ENCODE assay signal across 1 cellular context in the genomic region with DNA sequence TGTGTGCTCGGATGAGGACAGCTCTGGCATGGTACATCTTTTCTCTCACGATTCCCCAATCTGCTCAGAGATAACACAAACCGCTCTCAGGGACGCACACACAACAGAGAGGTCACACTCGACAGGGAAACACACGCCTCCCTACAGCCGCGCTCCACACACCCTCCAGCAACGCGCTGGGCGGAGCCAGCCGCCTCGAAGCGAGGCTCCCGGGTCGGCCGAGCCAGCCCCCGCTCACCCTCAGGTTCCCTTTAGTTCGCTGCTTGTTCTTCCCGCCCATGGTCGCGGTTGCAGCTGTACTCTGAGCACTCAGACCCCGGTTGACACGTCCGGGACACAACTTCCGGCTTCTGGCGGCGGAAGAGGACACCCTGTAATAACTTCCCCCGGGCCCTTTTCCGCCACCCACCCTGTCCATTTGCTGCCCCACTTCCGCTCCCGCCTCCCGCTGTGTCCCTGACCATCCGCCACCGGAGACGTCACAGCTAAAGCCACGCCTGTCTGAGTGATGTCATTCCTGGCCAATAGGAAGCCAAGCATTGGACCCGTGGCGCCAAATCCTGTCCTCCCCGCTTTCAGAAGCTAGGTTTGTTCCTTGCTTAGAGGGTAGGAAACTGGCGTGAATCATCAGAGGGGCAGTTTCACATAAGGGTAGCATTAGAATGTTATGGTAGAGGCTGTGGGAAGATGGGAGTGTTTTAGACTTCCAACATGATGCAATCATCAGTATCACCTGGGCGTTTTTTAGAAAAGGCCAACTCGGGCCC.
TF ChIP-seq lines count a peak whose summit lies in the region.

A gene with protein sequence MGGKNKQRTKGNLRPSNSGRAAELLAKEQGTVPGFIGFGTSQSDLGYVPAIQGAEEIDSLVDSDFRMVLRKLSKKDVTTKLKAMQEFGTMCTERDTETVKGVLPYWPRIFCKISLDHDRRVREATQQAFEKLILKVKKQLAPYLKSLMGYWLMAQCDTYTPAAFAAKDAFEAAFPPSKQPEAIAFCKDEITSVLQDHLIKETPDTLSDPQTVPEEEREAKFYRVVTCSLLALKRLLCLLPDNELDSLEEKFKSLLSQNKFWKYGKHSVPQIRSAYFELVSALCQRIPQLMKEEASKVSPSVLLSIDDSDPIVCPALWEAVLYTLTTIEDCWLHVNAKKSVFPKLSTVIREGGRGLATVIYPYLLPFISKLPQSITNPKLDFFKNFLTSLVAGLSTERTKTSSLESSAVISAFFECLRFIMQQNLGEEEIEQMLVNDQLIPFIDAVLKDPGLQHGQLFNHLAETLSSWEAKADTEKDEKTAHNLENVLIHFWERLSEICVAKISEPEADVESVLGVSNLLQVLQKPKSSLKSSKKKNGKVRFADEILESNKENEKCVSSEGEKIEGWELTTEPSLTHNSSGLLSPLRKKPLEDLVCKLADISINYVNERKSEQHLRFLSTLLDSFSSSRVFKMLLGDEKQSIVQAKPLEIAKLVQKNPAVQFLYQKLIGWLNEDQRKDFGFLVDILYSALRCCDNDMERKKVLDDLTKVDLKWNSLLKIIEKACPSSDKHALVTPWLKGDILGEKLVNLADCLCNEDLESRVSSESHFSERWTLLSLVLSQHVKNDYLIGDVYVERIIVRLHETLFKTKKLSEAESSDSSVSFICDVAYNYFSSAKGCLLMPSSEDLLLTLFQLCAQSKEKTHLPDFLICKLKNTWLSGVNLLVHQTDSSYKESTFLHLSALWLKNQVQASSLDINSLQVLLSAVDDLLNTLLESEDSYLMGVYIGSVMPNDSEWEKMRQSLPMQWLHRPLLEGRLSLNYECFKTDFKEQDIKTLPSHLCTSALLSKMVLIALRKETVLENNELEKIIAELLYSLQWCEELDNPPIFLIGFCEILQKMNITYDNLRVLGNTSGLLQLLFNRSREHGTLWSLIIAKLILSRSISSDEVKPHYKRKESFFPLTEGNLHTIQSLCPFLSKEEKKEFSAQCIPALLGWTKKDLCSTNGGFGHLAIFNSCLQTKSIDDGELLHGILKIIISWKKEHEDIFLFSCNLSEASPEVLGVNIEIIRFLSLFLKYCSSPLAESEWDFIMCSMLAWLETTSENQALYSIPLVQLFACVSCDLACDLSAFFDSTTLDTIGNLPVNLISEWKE (N-terminal part only) (minus strand): TSS at position 352 of the 767 bp plus-strand sequence. CDS start 72 bp downstream, at position 280.

TF ChIP-seq in HepG2, 621 proteins besides CTCF, POLR2A, EP300 and RAD21 (continued from another document and continues in another):
- TF ChIP-seq, protein P1, sequence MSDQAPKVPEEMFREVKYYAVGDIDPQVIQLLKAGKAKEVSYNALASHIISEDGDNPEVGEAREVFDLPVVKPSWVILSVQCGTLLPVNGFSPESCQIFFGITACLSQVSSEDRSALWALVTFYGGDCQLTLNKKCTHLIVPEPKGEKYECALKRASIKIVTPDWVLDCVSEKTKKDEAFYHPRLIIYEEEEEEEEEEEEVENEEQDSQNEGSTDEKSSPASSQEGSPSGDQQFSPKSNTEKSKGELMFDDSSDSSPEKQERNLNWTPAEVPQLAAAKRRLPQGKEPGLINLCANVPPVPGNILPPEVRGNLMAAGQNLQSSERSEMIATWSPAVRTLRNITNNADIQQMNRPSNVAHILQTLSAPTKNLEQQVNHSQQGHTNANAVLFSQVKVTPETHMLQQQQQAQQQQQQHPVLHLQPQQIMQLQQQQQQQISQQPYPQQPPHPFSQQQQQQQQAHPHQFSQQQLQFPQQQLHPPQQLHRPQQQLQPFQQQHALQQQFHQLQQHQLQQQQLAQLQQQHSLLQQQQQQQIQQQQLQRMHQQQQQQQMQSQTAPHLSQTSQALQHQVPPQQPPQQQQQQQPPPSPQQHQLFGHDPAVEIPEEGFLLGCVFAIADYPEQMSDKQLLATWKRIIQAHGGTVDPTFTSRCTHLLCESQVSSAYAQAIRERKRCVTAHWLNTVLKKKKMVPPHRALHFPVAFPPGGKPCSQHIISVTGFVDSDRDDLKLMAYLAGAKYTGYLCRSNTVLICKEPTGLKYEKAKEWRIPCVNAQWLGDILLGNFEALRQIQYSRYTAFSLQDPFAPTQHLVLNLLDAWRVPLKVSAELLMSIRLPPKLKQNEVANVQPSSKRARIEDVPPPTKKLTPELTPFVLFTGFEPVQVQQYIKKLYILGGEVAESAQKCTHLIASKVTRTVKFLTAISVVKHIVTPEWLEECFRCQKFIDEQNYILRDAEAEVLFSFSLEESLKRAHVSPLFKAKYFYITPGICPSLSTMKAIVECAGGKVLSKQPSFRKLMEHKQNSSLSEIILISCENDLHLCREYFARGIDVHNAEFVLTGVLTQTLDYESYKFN (CRISPR knock-in tag; conservative IDR thresholded peaks at IDR 0.05), result no peak; the same call in 1 of the 2 replicates
- TF ChIP-seq ZSCAN30 (CRISPR knock-in tag; IDR thresholded peaks at IDR 0.05) (no peak), ELF4 (CRISPR knock-in tag; IDR thresholded peaks at IDR 0.05; ENCODE audit: borderline replicate concordance) (peak; percentile 89; the same call in 1 of the 2 replicates), ZNF713 (CRISPR knock-in tag; IDR thresholded peaks at IDR 0.05) (no peak), ZNF335 (CRISPR knock-in tag; IDR thresholded peaks at IDR 0.05) (no peak), ERF (CRISPR knock-in tag; IDR thresholded peaks at IDR 0.05) (peak; percentile 66), CBFB (CRISPR knock-in tag; IDR thresholded peaks at IDR 0.05) (peak; percentile 36), MBD4 (IDR thresholded peaks at IDR 0.05; ENCODE audit: borderline replicate concordance, low read length) (no peak), RARA (CRISPR knock-in tag; IDR thresholded peaks at IDR 0.05) (no peak), ZNF644 (CRISPR knock-in tag; IDR thresholded peaks at IDR 0.05; ENCODE audit: low read depth) (no peak), DNMT1 (CRISPR knock-in tag; IDR thresholded peaks at IDR 0.05) (0 out of 2 replicates have a peak, but pooled peaks have one; percentile 62), SUZ12 (IDR thresholded peaks at IDR 0.05; ENCODE audit: low read depth, low read length) (no peak)
- TF ChIP-seq, protein P2, sequence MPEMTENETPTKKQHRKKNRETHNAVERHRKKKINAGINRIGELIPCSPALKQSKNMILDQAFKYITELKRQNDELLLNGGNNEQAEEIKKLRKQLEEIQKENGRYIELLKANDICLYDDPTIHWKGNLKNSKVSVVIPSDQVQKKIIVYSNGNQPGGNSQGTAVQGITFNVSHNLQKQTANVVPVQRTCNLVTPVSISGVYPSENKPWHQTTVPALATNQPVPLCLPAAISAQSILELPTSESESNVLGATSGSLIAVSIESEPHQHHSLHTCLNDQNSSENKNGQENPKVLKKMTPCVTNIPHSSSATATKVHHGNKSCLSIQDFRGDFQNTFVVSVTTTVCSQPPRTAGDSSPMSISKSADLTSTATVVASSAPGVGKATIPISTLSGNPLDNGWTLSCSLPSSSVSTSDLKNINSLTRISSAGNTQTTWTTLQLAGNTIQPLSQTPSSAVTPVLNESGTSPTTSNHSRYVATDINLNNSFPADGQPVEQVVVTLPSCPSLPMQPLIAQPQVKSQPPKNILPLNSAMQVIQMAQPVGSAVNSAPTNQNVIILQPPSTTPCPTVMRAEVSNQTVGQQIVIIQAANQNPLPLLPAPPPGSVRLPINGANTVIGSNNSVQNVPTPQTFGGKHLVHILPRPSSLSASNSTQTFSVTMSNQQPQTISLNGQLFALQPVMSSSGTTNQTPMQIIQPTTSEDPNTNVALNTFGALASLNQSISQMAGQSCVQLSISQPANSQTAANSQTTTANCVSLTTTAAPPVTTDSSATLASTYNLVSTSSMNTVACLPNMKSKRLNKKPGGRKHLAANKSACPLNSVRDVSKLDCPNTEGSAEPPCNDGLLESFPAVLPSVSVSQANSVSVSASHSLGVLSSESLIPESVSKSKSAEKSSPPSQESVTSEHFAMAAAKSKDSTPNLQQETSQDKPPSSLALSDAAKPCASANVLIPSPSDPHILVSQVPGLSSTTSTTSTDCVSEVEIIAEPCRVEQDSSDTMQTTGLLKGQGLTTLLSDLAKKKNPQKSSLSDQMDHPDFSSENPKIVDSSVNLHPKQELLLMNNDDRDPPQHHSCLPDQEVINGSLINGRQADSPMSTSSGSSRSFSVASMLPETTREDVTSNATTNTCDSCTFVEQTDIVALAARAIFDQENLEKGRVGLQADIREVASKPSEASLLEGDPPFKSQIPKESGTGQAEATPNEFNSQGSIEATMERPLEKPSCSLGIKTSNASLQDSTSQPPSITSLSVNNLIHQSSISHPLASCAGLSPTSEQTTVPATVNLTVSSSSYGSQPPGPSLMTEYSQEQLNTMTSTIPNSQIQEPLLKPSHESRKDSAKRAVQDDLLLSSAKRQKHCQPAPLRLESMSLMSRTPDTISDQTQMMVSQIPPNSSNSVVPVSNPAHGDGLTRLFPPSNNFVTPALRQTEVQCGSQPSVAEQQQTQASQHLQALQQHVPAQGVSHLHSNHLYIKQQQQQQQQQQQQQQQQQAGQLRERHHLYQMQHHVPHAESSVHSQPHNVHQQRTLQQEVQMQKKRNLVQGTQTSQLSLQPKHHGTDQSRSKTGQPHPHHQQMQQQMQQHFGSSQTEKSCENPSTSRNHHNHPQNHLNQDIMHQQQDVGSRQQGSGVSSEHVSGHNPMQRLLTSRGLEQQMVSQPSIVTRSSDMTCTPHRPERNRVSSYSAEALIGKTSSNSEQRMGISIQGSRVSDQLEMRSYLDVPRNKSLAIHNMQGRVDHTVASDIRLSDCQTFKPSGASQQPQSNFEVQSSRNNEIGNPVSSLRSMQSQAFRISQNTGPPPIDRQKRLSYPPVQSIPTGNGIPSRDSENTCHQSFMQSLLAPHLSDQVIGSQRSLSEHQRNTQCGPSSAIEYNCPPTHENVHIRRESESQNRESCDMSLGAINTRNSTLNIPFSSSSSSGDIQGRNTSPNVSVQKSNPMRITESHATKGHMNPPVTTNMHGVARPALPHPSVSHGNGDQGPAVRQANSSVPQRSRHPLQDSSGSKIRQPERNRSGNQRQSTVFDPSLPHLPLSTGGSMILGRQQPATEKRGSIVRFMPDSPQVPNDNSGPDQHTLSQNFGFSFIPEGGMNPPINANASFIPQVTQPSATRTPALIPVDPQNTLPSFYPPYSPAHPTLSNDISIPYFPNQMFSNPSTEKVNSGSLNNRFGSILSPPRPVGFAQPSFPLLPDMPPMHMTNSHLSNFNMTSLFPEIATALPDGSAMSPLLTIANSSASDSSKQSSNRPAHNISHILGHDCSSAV (CRISPR knock-in tag; IDR thresholded peaks at IDR 0.05; ENCODE audit: borderline replicate concordance), result no peak
- TF ChIP-seq, protein P3, sequence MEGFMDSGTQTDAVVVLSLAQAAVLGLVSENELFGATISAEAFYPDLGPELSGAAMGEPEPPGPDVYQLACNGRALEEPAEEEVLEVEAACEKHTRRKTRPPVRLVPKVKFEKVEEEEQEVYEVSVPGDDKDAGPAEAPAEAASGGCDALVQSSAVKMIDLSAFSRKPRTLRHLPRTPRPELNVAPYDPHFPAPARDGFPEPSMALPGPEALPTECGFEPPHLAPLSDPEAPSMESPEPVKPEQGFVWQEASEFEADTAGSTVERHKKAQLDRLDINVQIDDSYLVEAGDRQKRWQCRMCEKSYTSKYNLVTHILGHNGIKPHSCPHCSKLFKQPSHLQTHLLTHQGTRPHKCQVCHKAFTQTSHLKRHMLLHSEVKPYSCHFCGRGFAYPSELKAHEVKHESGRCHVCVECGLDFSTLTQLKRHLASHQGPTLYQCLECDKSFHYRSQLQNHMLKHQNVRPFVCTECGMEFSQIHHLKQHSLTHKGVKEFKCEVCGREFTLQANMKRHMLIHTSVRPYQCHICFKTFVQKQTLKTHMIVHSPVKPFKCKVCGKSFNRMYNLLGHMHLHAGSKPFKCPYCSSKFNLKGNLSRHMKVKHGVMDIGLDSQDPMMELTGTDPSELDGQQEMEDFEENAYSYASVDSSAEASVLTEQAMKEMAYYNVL (CRISPR knock-in tag; IDR thresholded peaks at IDR 0.05; ENCODE audit: borderline replicate concordance), result no peak
- TF ChIP-seq, protein P4, sequence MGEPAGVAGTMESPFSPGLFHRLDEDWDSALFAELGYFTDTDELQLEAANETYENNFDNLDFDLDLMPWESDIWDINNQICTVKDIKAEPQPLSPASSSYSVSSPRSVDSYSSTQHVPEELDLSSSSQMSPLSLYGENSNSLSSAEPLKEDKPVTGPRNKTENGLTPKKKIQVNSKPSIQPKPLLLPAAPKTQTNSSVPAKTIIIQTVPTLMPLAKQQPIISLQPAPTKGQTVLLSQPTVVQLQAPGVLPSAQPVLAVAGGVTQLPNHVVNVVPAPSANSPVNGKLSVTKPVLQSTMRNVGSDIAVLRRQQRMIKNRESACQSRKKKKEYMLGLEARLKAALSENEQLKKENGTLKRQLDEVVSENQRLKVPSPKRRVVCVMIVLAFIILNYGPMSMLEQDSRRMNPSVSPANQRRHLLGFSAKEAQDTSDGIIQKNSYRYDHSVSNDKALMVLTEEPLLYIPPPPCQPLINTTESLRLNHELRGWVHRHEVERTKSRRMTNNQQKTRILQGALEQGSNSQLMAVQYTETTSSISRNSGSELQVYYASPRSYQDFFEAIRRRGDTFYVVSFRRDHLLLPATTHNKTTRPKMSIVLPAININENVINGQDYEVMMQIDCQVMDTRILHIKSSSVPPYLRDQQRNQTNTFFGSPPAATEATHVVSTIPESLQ (CRISPR knock-in tag; conservative IDR thresholded peaks at IDR 0.05), result no peak
- TF ChIP-seq, protein P5, sequence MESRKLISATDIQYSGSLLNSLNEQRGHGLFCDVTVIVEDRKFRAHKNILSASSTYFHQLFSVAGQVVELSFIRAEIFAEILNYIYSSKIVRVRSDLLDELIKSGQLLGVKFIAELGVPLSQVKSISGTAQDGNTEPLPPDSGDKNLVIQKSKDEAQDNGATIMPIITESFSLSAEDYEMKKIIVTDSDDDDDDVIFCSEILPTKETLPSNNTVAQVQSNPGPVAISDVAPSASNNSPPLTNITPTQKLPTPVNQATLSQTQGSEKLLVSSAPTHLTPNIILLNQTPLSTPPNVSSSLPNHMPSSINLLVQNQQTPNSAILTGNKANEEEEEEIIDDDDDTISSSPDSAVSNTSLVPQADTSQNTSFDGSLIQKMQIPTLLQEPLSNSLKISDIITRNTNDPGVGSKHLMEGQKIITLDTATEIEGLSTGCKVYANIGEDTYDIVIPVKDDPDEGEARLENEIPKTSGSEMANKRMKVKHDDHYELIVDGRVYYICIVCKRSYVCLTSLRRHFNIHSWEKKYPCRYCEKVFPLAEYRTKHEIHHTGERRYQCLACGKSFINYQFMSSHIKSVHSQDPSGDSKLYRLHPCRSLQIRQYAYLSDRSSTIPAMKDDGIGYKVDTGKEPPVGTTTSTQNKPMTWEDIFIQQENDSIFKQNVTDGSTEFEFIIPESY (CRISPR knock-in tag; IDR thresholded peaks at IDR 0.05), result no peak
- TF ChIP-seq, protein P6, sequence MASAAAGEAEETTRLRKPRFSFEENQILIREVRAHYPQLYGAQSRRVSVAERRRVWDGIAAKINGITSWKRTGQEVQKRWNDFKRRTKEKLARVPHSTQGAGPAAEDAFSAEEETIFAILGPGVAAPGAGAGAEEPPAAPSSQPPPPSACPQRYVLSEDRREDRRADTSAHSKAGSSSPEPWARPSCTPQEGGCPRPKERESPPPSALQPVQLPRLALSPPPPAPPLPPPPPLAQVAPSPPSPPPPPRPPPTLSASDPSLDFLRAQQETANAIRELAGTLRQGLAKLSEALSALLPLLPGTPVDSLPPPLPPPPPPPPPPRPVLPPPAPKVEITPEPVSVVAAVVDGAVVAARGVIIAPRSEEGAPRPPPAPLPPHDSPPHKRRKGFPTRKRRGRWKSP (CRISPR knock-in tag; IDR thresholded peaks at IDR 0.05), result no peak
- TF ChIP-seq, protein P7, sequence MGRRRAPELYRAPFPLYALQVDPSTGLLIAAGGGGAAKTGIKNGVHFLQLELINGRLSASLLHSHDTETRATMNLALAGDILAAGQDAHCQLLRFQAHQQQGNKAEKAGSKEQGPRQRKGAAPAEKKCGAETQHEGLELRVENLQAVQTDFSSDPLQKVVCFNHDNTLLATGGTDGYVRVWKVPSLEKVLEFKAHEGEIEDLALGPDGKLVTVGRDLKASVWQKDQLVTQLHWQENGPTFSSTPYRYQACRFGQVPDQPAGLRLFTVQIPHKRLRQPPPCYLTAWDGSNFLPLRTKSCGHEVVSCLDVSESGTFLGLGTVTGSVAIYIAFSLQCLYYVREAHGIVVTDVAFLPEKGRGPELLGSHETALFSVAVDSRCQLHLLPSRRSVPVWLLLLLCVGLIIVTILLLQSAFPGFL (CRISPR knock-in tag; IDR thresholded peaks at IDR 0.05), result no peak
